1 cellular context compared by ENCODE assay signal in the genomic region with DNA sequence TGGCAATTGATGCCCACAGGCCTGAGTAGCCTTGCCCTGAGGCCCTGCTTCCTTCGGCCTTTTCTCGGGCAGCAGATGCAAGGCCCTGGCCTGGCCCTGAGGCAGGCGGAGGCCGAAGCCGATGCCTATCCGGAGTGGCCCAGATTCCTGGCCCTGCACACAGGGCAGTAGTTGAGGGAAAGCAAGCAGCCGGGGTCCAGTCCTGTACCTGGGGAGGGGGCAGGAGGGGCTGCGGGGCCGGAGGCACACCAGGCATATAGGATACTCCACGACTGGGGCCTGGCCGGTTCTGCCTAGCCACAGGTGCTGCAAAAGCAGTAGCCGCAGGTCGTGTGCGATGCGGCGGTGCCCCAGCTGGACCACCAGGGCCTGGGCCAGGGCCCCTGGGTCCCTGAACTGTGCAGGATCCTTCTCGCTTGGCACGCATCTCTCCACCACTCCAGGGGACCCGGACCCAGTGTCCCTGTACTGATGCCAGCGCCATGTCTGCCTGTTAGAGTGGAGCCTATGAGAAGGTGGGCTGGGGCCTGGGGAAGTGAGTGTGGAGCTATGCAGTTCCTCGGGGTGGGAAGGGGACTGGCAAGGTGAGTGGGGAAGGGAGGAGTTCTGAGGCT.
TF ChIP-seq lines count a peak whose summit lies in the region.

No MANE protein-coding gene starts in this region.

TF ChIP-seq in H1, 55 proteins besides CTCF, POLR2A, EP300 and RAD21:
- TF ChIP-seq BCL11A (IDR thresholded peaks at IDR 0.05; ENCODE audit: low read depth in 2 of 2, low read length in 2 of 2) (no peak), HDAC2 (IDR thresholded peaks at IDR 0.05; ENCODE audit: borderline replicate concordance in 1 of 2, low read depth in 2 of 2, low read length in 2 of 2) (no peak), FOSL1 (IDR thresholded peaks at IDR 0.05; ENCODE audit: insufficient read depth, low read depth, low read length) (no peak), MAFK (IDR thresholded peaks at IDR 0.05; ENCODE audit: low read depth, low read length) (no peak), SRF (IDR thresholded peaks at IDR 0.05; ENCODE audit: low read depth, low read length) (no peak), CBX8 (IDR thresholded peaks at IDR 0.05; ENCODE audit: borderline replicate concordance, low read depth, low read length) (no peak), JUN (IDR thresholded peaks at IDR 0.05; ENCODE audit: low read depth, low read length) (no peak), CHD1 (IDR thresholded peaks at IDR 0.05; ENCODE audit: low read depth, low read length) (no peak)
- TF ChIP-seq, protein P1, sequence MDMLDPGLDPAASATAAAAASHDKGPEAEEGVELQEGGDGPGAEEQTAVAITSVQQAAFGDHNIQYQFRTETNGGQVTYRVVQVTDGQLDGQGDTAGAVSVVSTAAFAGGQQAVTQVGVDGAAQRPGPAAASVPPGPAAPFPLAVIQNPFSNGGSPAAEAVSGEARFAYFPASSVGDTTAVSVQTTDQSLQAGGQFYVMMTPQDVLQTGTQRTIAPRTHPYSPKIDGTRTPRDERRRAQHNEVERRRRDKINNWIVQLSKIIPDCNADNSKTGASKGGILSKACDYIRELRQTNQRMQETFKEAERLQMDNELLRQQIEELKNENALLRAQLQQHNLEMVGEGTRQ (IDR thresholded peaks at IDR 0.05; ENCODE audit: low read length), result no peak
- TF ChIP-seq, protein P2, sequence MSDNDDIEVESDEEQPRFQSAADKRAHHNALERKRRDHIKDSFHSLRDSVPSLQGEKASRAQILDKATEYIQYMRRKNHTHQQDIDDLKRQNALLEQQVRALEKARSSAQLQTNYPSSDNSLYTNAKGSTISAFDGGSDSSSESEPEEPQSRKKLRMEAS (IDR thresholded peaks at IDR 0.05), result no peak
- TF ChIP-seq, protein P3, sequence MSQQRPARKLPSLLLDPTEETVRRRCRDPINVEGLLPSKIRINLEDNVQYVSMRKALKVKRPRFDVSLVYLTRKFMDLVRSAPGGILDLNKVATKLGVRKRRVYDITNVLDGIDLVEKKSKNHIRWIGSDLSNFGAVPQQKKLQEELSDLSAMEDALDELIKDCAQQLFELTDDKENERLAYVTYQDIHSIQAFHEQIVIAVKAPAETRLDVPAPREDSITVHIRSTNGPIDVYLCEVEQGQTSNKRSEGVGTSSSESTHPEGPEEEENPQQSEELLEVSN (IDR thresholded peaks at IDR 0.05), result no peak
